Comparison of ENCODE assay signal across 1 cellular context in genomic region chr2:66577331-66578041, GRCh38.
TF ChIP-seq lines count a peak whose summit lies in the region.

No MANE protein-coding gene starts in this region.

TF ChIP-seq in GM23338, 12 proteins besides CTCF, POLR2A, EP300 and RAD21 (continued from another document):
- TF ChIP-seq ZNF462 (CRISPR knock-in tag; IDR thresholded peaks at IDR 0.05) (no peak), ZNF114 (CRISPR knock-in tag; IDR thresholded peaks at IDR 0.05) (no peak), EZH2phosphoT487 (IDR thresholded peaks at IDR 0.05; ENCODE audit: unreplicated experiment) (peak; percentile 36), ZNF331 (CRISPR knock-in tag; IDR thresholded peaks at IDR 0.05; ENCODE audit: low read depth) (no peak), STAT1 (IDR thresholded peaks at IDR 0.05; ENCODE audit: unreplicated experiment) (no peak)
TF ChIP-seq in GM23338: peak in this region for 2.
